ENCODE assay signal across 8 cellular contexts in genomic region chr15:90388462-90389182, GRCh38. TPM values are rescaled to one million over a fixed set of nuclear protein-coding genes. Genes with fewer than 3 reads are reported as not detected.
DNase-seq lines count a peak whose midpoint lies in the region; TF ChIP-seq lines count a peak whose summit lies in the region.

No MANE protein-coding gene starts in this region.

- H3K27me3 ChIP-seq in GM06990 (replicated peaks; ENCODE audit: control insufficient read depth, insufficient read depth, low read length) (no peaks in the 10 kb centered on the region), H7 (ENCODE audit: control insufficient read depth, insufficient read depth, low read length) (no peaks in the 10 kb centered on the region), WERI-Rb-1 (ENCODE audit: insufficient read depth, low read depth, severe bottlenecking) (no peaks in the 10 kb centered on the region), layer of hippocampus (ENCODE audit: control insufficient read depth, insufficient read depth, low read length) (no peaks in the 10 kb centered on the region)

- H3K36me3 ChIP-seq in GM06990 (ENCODE audit: control insufficient read depth, insufficient read depth, low read length) = peaks cover 3% of the 10 kb centered on the region
- H3K36me3 ChIP-seq in H7 (replicated peaks; ENCODE audit: control insufficient read depth, insufficient read depth, low read length) = no peaks in the 10 kb centered on the region; the same call in none of the 2 replicates
- peaks cover 19% of the 10 kb centered on the region for H3K36me3 ChIP-seq in WERI-Rb-1

- DNase-seq in GM06990 (ENCODE audit: extremely low read depth, insufficient read length) = peak; percentile 76
- peak; percentile 77 for DNase-seq in H7
- no peak for DNase-seq in LNCaP clone FGC (ENCODE audit: low read depth)
- DNase-seq in WERI-Rb-1 = peak; percentile 46
- peak; percentile 32 for DNase-seq in cerebellum (ENCODE audit: low spot score)
- DNase-seq in stimulated activated CD4-positive, alpha-beta T cell treated with anti-CD3 and anti-CD28 coated beads, Interleukin-2, amount 100 ng/mL, for 4 hours (ENCODE audit: low read depth) = peak; percentile 19
- DNase-seq in DMS79 (lab: John Stamatoyannopoulos, UW) = no peak

- peak; percentile 11 for TF ChIP-seq CTCF in GM06990 (IDR thresholded peaks at IDR 0.05; ENCODE audit: insufficient read depth, low read length, poor library complexity, severe bottlenecking)
- no peak for TF ChIP-seq CTCF in LNCaP clone FGC (IDR thresholded peaks at IDR 0.05; ENCODE audit: control insufficient read depth, extremely low read depth, insufficient read depth)
- no peak for TF ChIP-seq CTCF in WERI-Rb-1 (IDR thresholded peaks at IDR 0.05; ENCODE audit: low read depth, low read length)

- H3K9me3 ChIP-seq in WERI-Rb-1 (ENCODE audit: severe bottlenecking) = no peaks in the 10 kb centered on the region

- H3K27ac ChIP-seq in WERI-Rb-1 (peak overlapping the region; percentile 88), layer of hippocampus (ENCODE audit: low read depth, low read length) (peak overlapping the region; percentile 90)

- H3K4me3 ChIP-seq in GM06990 (replicated peaks; ENCODE audit: low read depth, low read length) (peak overlapping the region; percentile 96), H7 (ENCODE audit: insufficient read depth, low read depth, low read length) (peak overlapping the region; percentile 91), LNCaP clone FGC (ENCODE audit: low read depth, low read length) (peak overlapping the region; percentile 69), WERI-Rb-1 (ENCODE audit: low read depth, low read length) (peak overlapping the region; percentile 72)

RNA-seq across cellular contexts. Expression of gene IQGAP1, which starts 0.6 kb away (rescaled TPM):
- 74.7 and 87.6 TPM in 2 replicates for total RNA-seq in H7 (2014; rRNA removed; shearing (Covaris generic))
- total RNA-seq in cerebellum = 59.6 TPM

RNA-seq across cellular contexts. Expression of gene ZNF774, which starts 36.5 kb away (rescaled TPM):
- 0.55 and 0.73 TPM in 2 replicates for total RNA-seq in H7 (2014; rRNA removed; shearing (Covaris generic))
- 6.1 TPM for total RNA-seq in cerebellum

Comparison
In these comparisons a context has a peak if more than half of its experiments do, and no peak if none do; other contexts are left out.
1. DNase-seq: peak in GM06990 (single experiment), H7 (single experiment), WERI-Rb-1 (single experiment), cerebellum (single experiment) and stimulated activated CD4-positive, alpha-beta T cell treated with anti-CD3 and anti-CD28 coated beads, Interleukin-2, amount 100 ng/mL, for 4 hours (single experiment); none in LNCaP clone FGC (single experiment) and DMS79 (single experiment).
2. Peak in every context shown above with its lines, with median percentiles within 50 percentile points of each other: H3K4me3 ChIP-seq.